In the genomic region with DNA sequence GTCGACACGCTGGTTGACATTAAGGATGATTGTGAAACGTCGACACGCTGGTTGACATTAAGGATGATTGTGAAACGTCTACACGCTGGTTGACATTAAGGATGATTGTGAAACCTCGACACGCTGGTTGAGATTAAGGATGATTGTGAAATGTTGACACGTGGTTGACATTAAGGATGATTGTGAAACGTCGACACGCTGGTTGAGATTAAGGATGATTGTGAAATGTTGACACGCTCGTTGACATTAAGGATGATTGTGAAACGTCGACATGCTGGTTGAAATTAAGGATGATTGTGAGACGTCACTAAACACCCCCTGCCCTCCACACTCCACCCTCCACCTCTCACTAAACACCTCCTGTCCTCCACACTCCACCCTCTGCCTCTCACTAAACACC, we compare ENCODE assay signal across 5 cellular contexts.
DNase-seq lines count a peak whose midpoint lies in the region; ATAC-seq, FAIRE-seq and TF ChIP-seq lines count a peak whose summit lies in the region.
"Not testable (repeated sequence)": the region's sequence is repeated elsewhere in the genome, so short reads cannot be mapped to it uniquely, and the experiment has no call there.

No MANE protein-coding gene starts in this region.

- H3K56ac ChIP-seq in IMR-90 (ENCODE audit: extremely low read depth, insufficient read depth, low read length); H1 (replicated peaks; ENCODE audit: insufficient read length, low read depth, low read length): not testable (repeated sequence)

- H2BK15ac ChIP-seq in IMR-90 (ENCODE audit: low read depth, low read length); H1 (ENCODE audit: low read length): not testable (repeated sequence)

- TF ChIP-seq POLR2A in IMR-90 (IDR thresholded peaks at IDR 0.05; ENCODE audit: low read depth, low read length); K562 (conservative IDR thresholded peaks at IDR 0.05); H1 (IDR thresholded peaks at IDR 0.05; ENCODE audit: control extremely low read depth in 1 of 2, low read depth in 2 of 2, low read length in 2 of 2); HepG2 (IDR thresholded peaks at IDR 0.05; ENCODE audit: insufficient read depth in 1 of 2, low read depth in 2 of 2, low read length in 2 of 2): not testable (repeated sequence)

- H3K79me1 ChIP-seq in IMR-90 (ENCODE audit: low read depth in 1 of 2, low read length in 2 of 2); H1 (ENCODE audit: low read depth, low read length): not testable (repeated sequence)

- H3K36me3 ChIP-seq in IMR-90 (ENCODE audit: control insufficient read depth, insufficient read depth, low read length) (peaks cover 39% of the 10 kb centered on the region), K562 (ENCODE audit: control insufficient read depth, insufficient read depth, low read length) (peaks cover 80% of the 10 kb centered on the region), bronchial epithelial cell (ENCODE audit: control insufficient read depth, insufficient read depth, low read length) (peaks cover 12% of the 10 kb centered on the region), H1 (ENCODE audit: control insufficient read depth in 2 of 4, insufficient read depth in 4 of 4, low read length in 3 of 4) (peaks cover 5 to 48% (median 34%) of the 10 kb centered on the region in 4 experiments), HepG2 (replicated peaks in 1 of 2; ENCODE audit: control insufficient read depth in 1 of 2, insufficient read depth in 2 of 2, low read length in 2 of 2) (peaks cover 0 to 43% of the 10 kb centered on the region in 2 experiments; a peak in 3 of 5 replicates)

- H3K79me2 ChIP-seq in K562 (ENCODE audit: control insufficient read depth, insufficient read depth, low read length); H1 (ENCODE audit: control insufficient read depth in 1 of 2, insufficient read depth in 2 of 2, low read length in 2 of 2); HepG2 (ENCODE audit: insufficient read depth, low read length): not testable (repeated sequence)

- not testable (repeated sequence) for TF ChIP-seq RAD21 in IMR-90 (IDR thresholded peaks at IDR 0.05; ENCODE audit: low read length); K562 (CRISPR knock-in tag; conservative IDR thresholded peaks at IDR 0.05 in 1 of 2, IDR thresholded peaks at IDR 0.05 in 1 of 2); H1 (IDR thresholded peaks at IDR 0.05 in 1 of 2, conservative IDR thresholded peaks at IDR 0.05 in 1 of 2; ENCODE audit: low read depth in 2 of 2, low read length in 2 of 2); HepG2 (CRISPR knock-in tag; IDR thresholded peaks at IDR 0.05)

- H3K18ac ChIP-seq in IMR-90 (ENCODE audit: low read depth, low read length); H1 (ENCODE audit: extremely low read depth, low read length): not testable (repeated sequence)

- DNase-seq in IMR-90; K562 (ENCODE audit: extremely low read depth in 1 of 4, low spot score in 3 of 4); bronchial epithelial cell (ENCODE audit: low read depth); H1 (ENCODE audit: low read depth in 1 of 2, low spot score in 2 of 2); HepG2 (ENCODE audit: low spot score): not testable (repeated sequence)

- H3K9me3 ChIP-seq in IMR-90 (ENCODE audit: control insufficient read depth, insufficient read depth, low read length) = not testable (repeated sequence)
- H3K9me3 ChIP-seq in K562 (replicated peaks; ENCODE audit: control insufficient read depth, insufficient read depth, low read depth, low read length) = peaks cover 14% of the 10 kb centered on the region
- peaks cover 13 to 14% of the 10 kb centered on the region in 2 experiments for H3K9me3 ChIP-seq in H1 (ENCODE audit: insufficient read depth in 2 of 2, low read depth in 1 of 2, low read length in 1 of 2)
- peaks cover 18% of the 10 kb centered on the region for H3K9me3 ChIP-seq in HepG2 (ENCODE audit: low read length)

- H3K4ac ChIP-seq in IMR-90 (ENCODE audit: low read depth, low read length); H1 (replicated peaks; ENCODE audit: insufficient read length, low read depth, low read length): not testable (repeated sequence)

- not testable (repeated sequence) for H3K14ac ChIP-seq in IMR-90 (replicated peaks; ENCODE audit: low read depth, low read length); H1 (ENCODE audit: insufficient read length)

- not testable (repeated sequence) for H2AFZ ChIP-seq in IMR-90 (replicated peaks; ENCODE audit: low read length, poor library complexity); K562 (ENCODE audit: low read depth, low read length); H1 (ENCODE audit: low read length); HepG2 (ENCODE audit: low read length)

- not testable (repeated sequence) for BruUV-seq in IMR-90 (replicated peaks; lab: Mats Ljungman, UMichigan); K562 (replicated peaks; lab: Mats Ljungman, UMichigan); HepG2 (replicated peaks; lab: Mats Ljungman, UMichigan)

- H2BK120ac ChIP-seq in IMR-90 (ENCODE audit: low read depth, low read length); H1 (replicated peaks; ENCODE audit: low read depth, low read length): not testable (repeated sequence)

- H4K8ac ChIP-seq in IMR-90 (ENCODE audit: low read depth in 2 of 2, low read length in 2 of 2); H1 (ENCODE audit: extremely low read depth, insufficient read depth, low read length): not testable (repeated sequence)

- POLR2A ChIA-PET in IMR-90 (lab: Charles Lee; ENCODE audit: unreplicated experiment); K562 (lab: Yijun Ruan, JAX); H1 (lab: Charles Lee; ENCODE audit: partially characterized antibody); HepG2 (lab: Yijun Ruan, JAX): not testable (repeated sequence)

- TF ChIP-seq EP300 in K562 (IDR thresholded peaks at IDR 0.05; ENCODE audit: low read length); H1 (IDR thresholded peaks at IDR 0.05; ENCODE audit: borderline replicate concordance in 1 of 2, low read depth in 2 of 2, low read length in 2 of 2); HepG2 (IDR thresholded peaks at IDR 0.05; ENCODE audit: low read depth in 2 of 2, low read length in 2 of 2); HepG2 (CRISPR knock-in tag; IDR thresholded peaks at IDR 0.05; ENCODE audit: borderline replicate concordance): not testable (repeated sequence)

- in situ Hi-C loops in IMR-90 (cut with MboI; ENCODE audit: low sequenced_read_pairs); K562 (cut with MboI); HepG2 (cut with HindIII; ENCODE audit: extremely low pct_ligation_motif_present, low pct_unique_long_range_greater_than_20kb): not testable (repeated sequence)

- dilution Hi-C loops in IMR-90 (cut with HindIII; ENCODE audit: low sequenced_read_pairs, unreplicated experiment) = not testable (repeated sequence)

- H3K4me1 ChIP-seq in IMR-90 (ENCODE audit: control insufficient read depth, insufficient read depth, low read length); K562 (replicated peaks in 1 of 2; ENCODE audit: control insufficient read depth in 2 of 2, insufficient read depth in 2 of 2, low read length in 2 of 2); H1 (replicated peaks in 1 of 4; ENCODE audit: control insufficient read depth in 3 of 4, insufficient read depth in 4 of 4, low read length in 3 of 4); HepG2 (ENCODE audit: insufficient read depth, low read length): not testable (repeated sequence)

- not testable (repeated sequence) for H3K23me2 ChIP-seq in H1 (ENCODE audit: low read depth, low read length)

- not testable (repeated sequence) for H3K4me3 ChIP-seq in IMR-90 (ENCODE audit: insufficient read depth, low read depth, low read length); K562; bronchial epithelial cell (ENCODE audit: low read depth, low read length); H1 (ENCODE audit: extremely low read depth in 1 of 4, insufficient read depth in 2 of 4, low read depth in 3 of 4, low read length in 4 of 4); HepG2 (replicated peaks in 1 of 3; ENCODE audit: insufficient read depth in 1 of 3, low read depth in 2 of 3, low read length in 3 of 3)

- not testable (repeated sequence) for H2BK12ac ChIP-seq in H1 (ENCODE audit: low read depth, low read length)

- TF ChIP-seq CTCF in IMR-90 (conservative IDR thresholded peaks at IDR 0.05; ENCODE audit: low read depth, low read length); K562 (IDR thresholded peaks at IDR 0.05 in 2 of 3, conservative IDR thresholded peaks at IDR 0.05 in 1 of 3; ENCODE audit: insufficient read depth in 2 of 3, low read depth in 1 of 3, low read length in 3 of 3); bronchial epithelial cell (IDR thresholded peaks at IDR 0.05; ENCODE audit: insufficient read depth, low read length, severe bottlenecking); H1 (IDR thresholded peaks at IDR 0.05; ENCODE audit: control extremely low read depth in 1 of 3, insufficient read depth in 1 of 3, low read depth in 1 of 3, low read length in 3 of 3); HepG2 (CRISPR knock-in tag; IDR thresholded peaks at IDR 0.05): not testable (repeated sequence)

- not testable (repeated sequence) for H3K27ac ChIP-seq in IMR-90 (ENCODE audit: insufficient read depth, low read length); K562 (ENCODE audit: extremely low read depth, low read depth, low read length); H1 (ENCODE audit: low read depth, low read length); HepG2 (ENCODE audit: extremely low read length, insufficient read depth, low read length)

- not testable (repeated sequence) for H2BK5ac ChIP-seq in IMR-90 (ENCODE audit: low read depth, low read length, poor library complexity, severe bottlenecking); H1 (ENCODE audit: low read depth, low read length)

- no CpG with 5 or more reads among the region's 18 CpGs for WGBS in IMR-90 (ENCODE audit: extremely low coverage in 2 of 2, insufficient read length in 1 of 2), 2 experiments
- WGBS in K562 (ENCODE audit: insufficient coverage, low coverage, missing lambda C conversion rate) = 93% methylated on average over 15 of the region's 18 CpGs
- 80% methylated on average over 18 of the region's 18 CpGs; no CpG with 5 or more reads in 1 of the 2 experiments for WGBS in H1 (ENCODE audit: extremely low coverage in 1 of 2, insufficient coverage in 1 of 2, insufficient read length in 1 of 2, insufficient replicate concordance in 2 of 2, low coverage in 1 of 2, low lambda C conversion rate in 2 of 2, missing lambda C conversion rate in 1 of 2), 2 experiments
- 80% methylated on average over 18 of the region's 18 CpGs for whole genome bisulfite sequencing in HepG2 (ENCODE audit: low lambda C conversion rate)

- not testable (repeated sequence) for H3K23ac ChIP-seq in IMR-90 (ENCODE audit: low read depth, low read length); H1 (ENCODE audit: insufficient read length)

- H2BK20ac ChIP-seq in IMR-90 (ENCODE audit: low read depth, low read length); H1 (ENCODE audit: low read length): not testable (repeated sequence)

- ATAC-seq in IMR-90 (ENCODE audit: low read depth); K562; HepG2: not testable (repeated sequence)

- H2AK9ac ChIP-seq in IMR-90 (replicated peaks; ENCODE audit: low read depth, low read length, poor library complexity) = not testable (repeated sequence)

- intact Hi-C loops in IMR-90 (cut with micrococcal nuclease); K562 (cut with micrococcal nuclease); HepG2 (cut with micrococcal nuclease; ENCODE audit: unreplicated experiment): not testable (repeated sequence)

- not testable (repeated sequence) for H4K91ac ChIP-seq in IMR-90 (ENCODE audit: insufficient read depth, low read depth, low read length); H1 (replicated peaks; ENCODE audit: insufficient read length, low read length)

- H4K20me1 ChIP-seq in IMR-90 (ENCODE audit: insufficient read depth, low read length); K562 (replicated peaks; ENCODE audit: control insufficient read depth, insufficient read depth, low read length); H1 (replicated peaks in 1 of 2; ENCODE audit: control insufficient read depth in 1 of 2, insufficient read depth in 2 of 2, low read length in 2 of 2); HepG2 (ENCODE audit: insufficient read depth, low read length): not testable (repeated sequence)

- CTCF ChIA-PET in IMR-90 (lab: Yijun Ruan, JAX); K562 (lab: Yijun Ruan, JAX; ENCODE audit: low intra/inter-chr PET ratio); H1 (lab: Charles Lee; ENCODE audit: partially characterized antibody); HepG2 (lab: Yijun Ruan, JAX; ENCODE audit: low intra/inter-chr PET ratio, low total read pairs): not testable (repeated sequence)

- H2AK5ac ChIP-seq in IMR-90 (ENCODE audit: low read depth, low read length); H1 (ENCODE audit: low read depth, low read length): not testable (repeated sequence)

- H3K9ac ChIP-seq in IMR-90 (ENCODE audit: low read depth, low read length); K562 (ENCODE audit: insufficient read depth in 1 of 2, low read depth in 2 of 2, low read length in 2 of 2); H1 (replicated peaks in 1 of 4; ENCODE audit: extremely low read depth in 1 of 4, low read depth in 3 of 4, low read length in 3 of 4); HepG2 (ENCODE audit: insufficient read depth, low read depth, low read length): not testable (repeated sequence)

- H3K9me1 ChIP-seq in IMR-90 (ENCODE audit: insufficient read depth, low read length); K562 (ENCODE audit: control insufficient read depth, insufficient read depth, low read length): not testable (repeated sequence)

- peak; percentile 26 for FAIRE-seq in K562 (lab: Jason Lieb, UNC)
- peak; percentile 55 for FAIRE-seq in bronchial epithelial cell (lab: Jason Lieb, UNC)
- peak; percentile 92 for FAIRE-seq in H1 (lab: Jason Lieb, UNC)
- FAIRE-seq in HepG2 (lab: Jason Lieb, UNC) = not testable (repeated sequence)

- H3K4me2 ChIP-seq in IMR-90 (ENCODE audit: low read depth, low read length); K562 (ENCODE audit: insufficient read depth, low read length); H1 (ENCODE audit: insufficient read depth in 1 of 2, low read depth in 2 of 2, low read length in 2 of 2); HepG2 (ENCODE audit: low read depth, low read length): not testable (repeated sequence)

- not testable (repeated sequence) for H4K5ac ChIP-seq in IMR-90 (ENCODE audit: low read depth, low read length); H1 (ENCODE audit: insufficient read length, low read depth, low read length)

- H3K27me3 ChIP-seq in IMR-90 (ENCODE audit: control insufficient read depth, insufficient read depth, low read length); K562 (ENCODE audit: control insufficient read depth in 2 of 2, insufficient read depth in 2 of 2, low read length in 2 of 2); bronchial epithelial cell (ENCODE audit: control insufficient read depth, insufficient read depth, low read length); H1 (replicated peaks in 1 of 4; ENCODE audit: control insufficient read depth in 3 of 4, extremely low read depth in 1 of 4, insufficient read depth in 3 of 4, low read length in 3 of 4); HepG2 (ENCODE audit: control insufficient read depth in 1 of 2, insufficient read depth in 2 of 2, low read length in 2 of 2): not testable (repeated sequence)
